In the genomic region with DNA sequence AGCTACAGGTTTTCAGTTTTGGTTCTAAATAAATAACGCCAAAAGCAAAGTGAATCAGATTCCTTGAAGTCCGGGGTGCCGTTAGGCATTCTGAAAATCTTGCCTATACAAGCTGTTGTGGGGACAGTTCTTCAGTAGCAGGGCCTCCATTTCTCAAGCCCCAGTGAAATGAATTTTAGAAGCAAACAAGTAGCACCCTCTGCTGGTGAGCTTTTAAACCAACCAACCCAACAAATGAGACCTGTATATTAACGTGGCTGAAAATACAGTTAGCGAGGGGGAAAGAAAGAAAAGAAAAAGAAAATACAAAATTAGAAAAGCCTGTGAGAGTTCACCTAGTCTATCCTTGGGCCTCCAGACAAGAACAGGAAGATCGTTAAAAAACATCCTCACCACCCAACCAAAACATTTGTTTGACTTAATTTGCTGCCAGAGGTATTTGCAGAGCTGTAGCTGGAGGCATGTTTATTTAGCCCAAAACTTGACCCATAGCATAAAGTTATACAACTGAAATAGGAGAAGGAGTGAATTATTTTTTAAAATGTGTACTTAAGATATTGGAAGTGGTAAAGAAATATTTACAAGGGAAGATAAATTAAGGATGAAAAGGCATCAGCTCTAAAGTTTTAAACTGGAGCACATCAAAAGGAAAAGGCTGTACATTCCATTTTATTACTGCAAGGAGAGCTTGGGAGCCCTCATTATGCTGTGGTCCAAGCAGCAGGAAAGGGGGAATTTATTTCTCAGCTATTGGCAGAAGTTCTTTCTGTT, we compare ENCODE assay signal across 9 cellular contexts.
DNase-seq lines count a peak whose midpoint lies in the region; ATAC-seq, FAIRE-seq and TF ChIP-seq lines count a peak whose summit lies in the region.
"Had no signal": no experiment of that assay in that cellular context is flagged by ENCODE, and none has a peak within 500 bp of the region (broad histone marks: within the 10 kb centered on the region; RNA-seq: fewer than 3 reads in every experiment).

No MANE protein-coding gene starts in this region.

- CTCF ChIA-PET in K562 (lab: Yijun Ruan, JAX; ENCODE audit: low intra/inter-chr PET ratio) = interaction anchor here (0.5 to 2.3 kb wide), 6 partner anchors 147 to 1423 kb away, joined by 3 to 19 read pairs (median 3); no protein-coding TSS in a partner anchor

- DNase-seq in Right ventricle myocardium superior (no peak), cardiac septum (ENCODE audit: low spot score) (no peak), NCI-H226 (peak; percentile 27), K562 (ENCODE audit: extremely low read depth in 1 of 4, low spot score in 3 of 4) (peak; percentile 46 to 60 (median 50)), islet precursor cell (peak; percentile 60), ureter (ENCODE audit: low spot score) (peak; percentile 44)
- DNase-seq in activated CD8-positive, alpha-beta memory T cell treated with anti-CD3 and anti-CD28 coated beads, Interleukin-2, amount 50 U/mL, for 4 hours = no peak

- H3K4me2 ChIP-seq in K562 (ENCODE audit: insufficient read depth, low read length) = no peak overlapping the region

- TF ChIP-seq POLR2A in K562 (conservative IDR thresholded peaks at IDR 0.05) = no peak

- TF ChIP-seq RAD21 in K562 (CRISPR knock-in tag; conservative IDR thresholded peaks at IDR 0.05 in 1 of 2, IDR thresholded peaks at IDR 0.05 in 1 of 2) = peak; percentile 73 to 74

- no peaks in the 10 kb centered on the region for H3K9me1 ChIP-seq in K562 (ENCODE audit: control insufficient read depth, insufficient read depth, low read length)

- no peak for TF ChIP-seq EP300 in K562 (IDR thresholded peaks at IDR 0.05; ENCODE audit: low read length)

- in situ Hi-C loops in K562 (cut with MboI) = loop anchor here (5.0 kb wide), 1 partner anchor 149 kb away; no protein-coding TSS in a partner anchor

- no peaks in the 10 kb centered on the region for H3K79me2 ChIP-seq in K562 (ENCODE audit: control insufficient read depth, insufficient read depth, low read length)

- peak; percentile 62 to 84 (median 63) for TF ChIP-seq CTCF in K562 (IDR thresholded peaks at IDR 0.05 in 2 of 3, conservative IDR thresholded peaks at IDR 0.05 in 1 of 3; ENCODE audit: insufficient read depth in 2 of 3, low read depth in 1 of 3, low read length in 3 of 3)

- H2AFZ ChIP-seq in K562 (ENCODE audit: low read depth, low read length) = no peak overlapping the region

- peak; percentile 93 for FAIRE-seq in K562 (lab: Jason Lieb, UNC)
- FAIRE-seq: colon had no signal

- no peaks in the 10 kb centered on the region for H3K9me3 ChIP-seq in K562 (replicated peaks; ENCODE audit: control insufficient read depth, insufficient read depth, low read depth, low read length)

- POLR2A ChIA-PET in K562 (lab: Yijun Ruan, JAX) = interaction anchor here (0.7 to 1.2 kb wide), 2 partner anchors 138 to 239 kb away, joined by 3 to 4 read pairs; no protein-coding TSS in a partner anchor

- H4K20me1 ChIP-seq in K562 (replicated peaks; ENCODE audit: control insufficient read depth, insufficient read depth, low read length) = no peaks in the 10 kb centered on the region

- H3K9ac ChIP-seq in K562 (ENCODE audit: insufficient read depth in 1 of 2, low read depth in 2 of 2, low read length in 2 of 2) = no peak overlapping the region

- H3K4me3 ChIP-seq in K562 = no peak overlapping the region

- H3K27me3 ChIP-seq in K562 (ENCODE audit: control insufficient read depth in 2 of 2, insufficient read depth in 2 of 2, low read length in 2 of 2) = no peaks in the 10 kb centered on the region

- H3K27ac ChIP-seq in K562 (ENCODE audit: extremely low read depth, low read depth, low read length) = no peak overlapping the region

- ATAC-seq in Right ventricle myocardium superior (ENCODE audit: poor library complexity) (peak; percentile 84), HG03175 (IDR thresholded peaks at IDR 0.05; ENCODE audit: unreplicated experiment) (peak; percentile 56), K562 (peak; percentile 89)

- intact Hi-C loops in Right ventricle myocardium superior (cut with DNase I) = loop anchor here (2.0 to 10.0 kb wide), 2 partner anchors 148 to 356 kb away; no protein-coding TSS in a partner anchor
- intact Hi-C loops in cardiac septum (cut with DNase I) = loop anchor here (1.0 kb wide), 1 partner anchor 148 kb away; no protein-coding TSS in a partner anchor
- intact Hi-C loops in K562 (cut with micrococcal nuclease) = loop anchor here (1.0 to 5.0 kb wide), 5 partner anchors 74 to 360 kb away; no protein-coding TSS in a partner anchor

- WGBS in K562 (ENCODE audit: insufficient coverage, low coverage, missing lambda C conversion rate) = 0% methylated on average over 6 of the region's 6 CpGs

- H3K4me1 ChIP-seq in K562 (replicated peaks in 1 of 2; ENCODE audit: control insufficient read depth in 2 of 2, insufficient read depth in 2 of 2, low read length in 2 of 2) = no peaks in the 10 kb centered on the region

- BruUV-seq in K562 (replicated peaks; lab: Mats Ljungman, UMichigan) = no TSS peak

- H3K36me3 ChIP-seq in K562 (ENCODE audit: control insufficient read depth, insufficient read depth, low read length) = no peaks in the 10 kb centered on the region

TF ChIP-seq in K562, 482 proteins besides CTCF, POLR2A, EP300 and RAD21:
- TF ChIP-seq ZNF766 (CRISPR knock-in tag; conservative IDR thresholded peaks at IDR 0.05) (no peak), YY1 (IDR thresholded peaks at IDR 0.05; ENCODE audit: borderline replicate concordance in 1 of 3, control insufficient read depth in 1 of 3, extremely low read depth in 1 of 3, insufficient read depth in 3 of 3, insufficient read length in 1 of 3, insufficient replicate concordance in 2 of 3, low read depth in 1 of 3, low read length in 2 of 3) (peak in 1 of 3 experiments; percentile 19), NFYB (IDR thresholded peaks at IDR 0.05; ENCODE audit: extremely low read depth, insufficient read length) (no peak), SMC3 (conservative IDR thresholded peaks at IDR 0.05; ENCODE audit: insufficient read depth, low read depth, low read length) (peak; percentile 66; the same call in 1 of the 2 replicates), MYNN (IDR thresholded peaks at IDR 0.05) (no peak), MYNN (CRISPR knock-in tag; IDR thresholded peaks at IDR 0.05) (no peak)
- TF ChIP-seq, protein P1, sequence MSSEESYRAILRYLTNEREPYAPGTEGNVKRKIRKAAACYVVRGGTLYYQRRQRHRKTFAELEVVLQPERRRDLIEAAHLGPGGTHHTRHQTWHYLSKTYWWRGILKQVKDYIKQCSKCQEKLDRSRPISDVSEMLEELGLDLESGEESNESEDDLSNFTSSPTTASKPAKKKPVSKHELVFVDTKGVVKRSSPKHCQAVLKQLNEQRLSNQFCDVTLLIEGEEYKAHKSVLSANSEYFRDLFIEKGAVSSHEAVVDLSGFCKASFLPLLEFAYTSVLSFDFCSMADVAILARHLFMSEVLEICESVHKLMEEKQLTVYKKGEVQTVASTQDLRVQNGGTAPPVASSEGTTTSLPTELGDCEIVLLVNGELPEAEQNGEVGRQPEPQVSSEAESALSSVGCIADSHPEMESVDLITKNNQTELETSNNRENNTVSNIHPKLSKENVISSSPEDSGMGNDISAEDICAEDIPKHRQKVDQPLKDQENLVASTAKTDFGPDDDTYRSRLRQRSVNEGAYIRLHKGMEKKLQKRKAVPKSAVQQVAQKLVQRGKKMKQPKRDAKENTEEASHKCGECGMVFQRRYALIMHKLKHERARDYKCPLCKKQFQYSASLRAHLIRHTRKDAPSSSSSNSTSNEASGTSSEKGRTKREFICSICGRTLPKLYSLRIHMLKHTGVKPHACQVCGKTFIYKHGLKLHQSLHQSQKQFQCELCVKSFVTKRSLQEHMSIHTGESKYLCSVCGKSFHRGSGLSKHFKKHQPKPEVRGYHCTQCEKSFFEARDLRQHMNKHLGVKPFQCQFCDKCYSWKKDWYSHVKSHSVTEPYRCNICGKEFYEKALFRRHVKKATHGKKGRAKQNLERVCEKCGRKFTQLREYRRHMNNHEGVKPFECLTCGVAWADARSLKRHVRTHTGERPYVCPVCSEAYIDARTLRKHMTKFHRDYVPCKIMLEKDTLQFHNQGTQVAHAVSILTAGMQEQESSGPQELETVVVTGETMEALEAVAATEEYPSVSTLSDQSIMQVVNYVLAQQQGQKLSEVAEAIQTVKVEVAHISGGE (CRISPR knock-in tag; IDR thresholded peaks at IDR 0.05) = no peak
- TF ChIP-seq, protein P2, sequence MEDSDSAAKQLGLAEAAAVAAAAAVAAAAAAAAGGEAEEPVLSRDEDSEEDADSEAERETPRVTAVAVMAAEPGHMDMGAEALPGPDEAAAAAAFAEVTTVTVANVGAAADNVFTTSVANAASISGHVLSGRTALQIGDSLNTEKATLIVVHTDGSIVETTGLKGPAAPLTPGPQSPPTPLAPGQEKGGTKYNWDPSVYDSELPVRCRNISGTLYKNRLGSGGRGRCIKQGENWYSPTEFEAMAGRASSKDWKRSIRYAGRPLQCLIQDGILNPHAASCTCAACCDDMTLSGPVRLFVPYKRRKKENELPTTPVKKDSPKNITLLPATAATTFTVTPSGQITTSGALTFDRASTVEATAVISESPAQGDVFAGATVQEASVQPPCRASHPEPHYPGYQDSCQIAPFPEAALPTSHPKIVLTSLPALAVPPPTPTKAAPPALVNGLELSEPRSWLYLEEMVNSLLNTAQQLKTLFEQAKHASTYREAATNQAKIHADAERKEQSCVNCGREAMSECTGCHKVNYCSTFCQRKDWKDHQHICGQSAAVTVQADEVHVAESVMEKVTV (CRISPR knock-in tag; IDR thresholded peaks at IDR 0.05) = 0 out of 2 replicates have a peak, but pooled peaks have one; percentile 53

Comparison
In these comparisons a context has a peak if more than half of its experiments do, and no peak if none do; other contexts are left out.
1. DNase-seq: peak in NCI-H226 (single experiment), K562 (4 of 4), islet precursor cell (single experiment) and ureter (single experiment); none in Right ventricle myocardium superior (single experiment), cardiac septum (single experiment) and activated CD8-positive, alpha-beta memory T cell treated with anti-CD3 and anti-CD28 coated beads, Interleukin-2, amount 50 U/mL, for 4 hours (single experiment).
2. Peak in every context shown above with its lines, with median percentiles within 50 percentile points of each other: ATAC-seq.